9 cellular contexts compared by ENCODE assay signal in genomic region chr6:149342525-149342924, GRCh38.
A peak's percentile ranks its signal among the peaks of the same experiment; 100 is the strongest.
DNase-seq lines count a peak whose midpoint lies in the region; ATAC-seq lines count a peak whose summit lies in the region.
"Had no signal": no experiment of that assay in that cellular context is flagged by ENCODE, and none has a peak within 500 bp of the region (broad histone marks: within the 10 kb centered on the region; RNA-seq: fewer than 3 reads in every experiment).

No MANE protein-coding gene starts in this region.

- DNase-seq in epidermal melanocyte (ENCODE audit: insufficient read length, low spot score) (no peak), AG08396 (ENCODE audit: low spot score) (no peak)
- DNase-seq: activated CD4-positive, alpha-beta T cell treated with anti-CD3 and anti-CD28 coated beads, Interleukin-2, amount 50 U/mL, for 4 hours had no signal

- no peaks in the 10 kb centered on the region for H3K9me3 ChIP-seq in iPS-18a (ENCODE audit: control insufficient read depth, low read depth, low read length)
- H3K9me3 ChIP-seq: thoracic aorta had no signal

- no peaks in the 10 kb centered on the region for H3K36me3 ChIP-seq in iPS-18a (ENCODE audit: control insufficient read depth, low read depth, low read length)
- H3K36me3 ChIP-seq: thoracic aorta had no signal

- ATAC-seq in GM18511 (IDR thresholded peaks at IDR 0.05; ENCODE audit: unreplicated experiment) (peak; percentile 87), GM21423 (IDR thresholded peaks at IDR 0.05; ENCODE audit: unreplicated experiment) (peak; percentile 75), HG03457 (IDR thresholded peaks at IDR 0.05; ENCODE audit: unreplicated experiment) (peak; percentile 51), HG03097 (IDR thresholded peaks at IDR 0.05; ENCODE audit: low FRiP score, unreplicated experiment) (no peak)

- no peak overlapping the region for H3K9ac ChIP-seq in iPS-18a (ENCODE audit: low read length)

- H3K4me3 ChIP-seq in iPS-18a (ENCODE audit: low read length) = no peak overlapping the region
- H3K4me3 ChIP-seq: thoracic aorta had no signal

- H3K27ac ChIP-seq in iPS-18a (ENCODE audit: low read length) = peak overlapping the region; percentile 9
- H3K27ac ChIP-seq: thoracic aorta had no signal

- H3K27me3 ChIP-seq in iPS-18a (ENCODE audit: control insufficient read depth, insufficient read depth, low read length) = no peaks in the 10 kb centered on the region

- H3K4me1 ChIP-seq in iPS-18a (ENCODE audit: control insufficient read depth, low read depth, low read length) = peaks cover 8% of the 10 kb centered on the region
